Comparison of ENCODE assay signal across 8 cellular contexts in the genomic region with DNA sequence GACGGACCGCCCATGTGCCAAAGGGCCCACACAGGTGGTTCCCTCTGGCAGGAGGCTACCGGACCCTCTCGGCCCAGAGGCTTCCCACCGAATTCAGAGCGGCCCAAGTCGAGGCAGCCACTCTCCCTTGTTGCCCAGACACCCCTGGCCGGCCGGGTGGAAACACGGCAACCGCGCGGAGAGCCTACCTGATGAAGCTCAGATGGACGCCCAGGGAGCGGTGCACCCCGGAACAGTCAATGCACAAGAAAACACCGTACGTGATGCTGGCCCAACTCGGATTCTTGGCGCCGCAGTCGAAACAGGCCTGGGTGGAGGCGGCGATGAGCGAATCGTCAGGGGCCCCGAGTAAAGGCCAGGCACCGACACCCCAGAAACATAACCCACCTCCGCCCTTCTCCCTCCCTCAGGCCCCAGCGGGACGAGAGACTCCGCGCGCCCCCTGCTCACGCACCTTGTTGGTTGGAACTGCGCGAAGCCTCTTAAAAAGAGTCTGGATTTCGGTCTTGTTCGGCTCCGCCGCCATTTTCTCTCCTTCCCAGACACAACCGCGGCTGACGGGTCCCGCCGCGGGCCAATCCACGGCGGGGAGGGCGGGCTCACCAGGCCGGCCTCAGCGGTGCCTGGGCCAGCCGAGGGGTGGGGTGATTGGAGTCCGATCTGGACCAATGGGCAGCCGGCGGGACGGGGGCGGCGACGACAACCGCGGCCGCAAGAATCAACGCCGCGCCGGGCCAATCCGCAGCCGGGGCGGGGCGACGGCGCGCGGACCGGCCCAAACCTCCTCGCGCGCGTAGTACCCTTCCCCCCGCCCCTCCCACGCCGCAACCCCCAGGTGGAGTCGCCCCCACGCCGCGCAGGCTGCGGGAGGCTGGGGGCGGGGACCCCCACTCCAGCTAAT.
DNase-seq lines count a peak whose midpoint lies in the region; ATAC-seq and TF ChIP-seq lines count a peak whose summit lies in the region.

A gene (minus strand): TSS at position 552 of the 901 bp plus-strand sequence. CDS start 26 bp downstream, at position 526.

- peak; percentile 94 for ATAC-seq in GM19025 (IDR thresholded peaks at IDR 0.05; ENCODE audit: low read depth, unreplicated experiment)
- ATAC-seq in HG03280 (IDR thresholded peaks at IDR 0.05; ENCODE audit: unreplicated experiment): peak; percentile 91

- no peak for TF ChIP-seq CTCF in AG10803 (conservative IDR thresholded peaks at IDR 0.05; ENCODE audit: low read length)

- DNase-seq in AG10803 (ENCODE audit: low read depth): peak; percentile 95
- DNase-seq in NCI-H345 (lab: John Stamatoyannopoulos, UW): peak; percentile 97
- peak; percentile 89 to 97 (median 94) for DNase-seq in activated CD4-positive, CD25-positive, alpha-beta regulatory T cell (lab: John Stamatoyannopoulos, UW)
- DNase-seq in caudate nucleus (lab: John Stamatoyannopoulos, UW): peak; percentile 47 to 98 (median 95)
- peak; percentile 98 for DNase-seq in iris pigment epithelial cell (ENCODE audit: low read depth)
- DNase-seq in stimulated activated CD4-positive, alpha-beta T cell treated with anti-CD3 and anti-CD28 coated beads, Interleukin-12 subunit alpha, Interleukin-12 subunit beta, amount 100 ng/mL, for 24 hours (ENCODE audit: low read depth in 2 of 2): peak; percentile 91 to 93

- peak within 1 kb of the TSS; percentile 100 for H3K27ac ChIP-seq in caudate nucleus (ENCODE audit: low read depth, low read length)

- peak within 1 kb of the TSS; percentile 98 for H3K4me3 ChIP-seq in AG10803 (ENCODE audit: low read length)

Comparison
In these comparisons a context has a peak if more than half of its experiments do, and no peak if none do; other contexts are left out.
1. Peak in every context shown above with its lines: DNase-seq, ATAC-seq, H3K4me3 ChIP-seq and H3K27ac ChIP-seq.